ENCODE assay signal across 8 cellular contexts in genomic region chr15:90716317-90716975, GRCh38. TPM values are rescaled to one million over a fixed set of nuclear protein-coding genes. Genes with fewer than 3 reads are reported as not detected.
DNase-seq lines count a peak whose midpoint lies in the region; ATAC-seq lines count a peak whose summit lies in the region.

No MANE protein-coding gene starts in this region.

- H3K4me1 Mint-ChIP-seq in naive thymus-derived CD4-positive, alpha-beta T cell = peaks cover 23 to 40% (median 35%) of the 10 kb centered on the region in 7 donors

- ATAC-seq in naive thymus-derived CD4-positive, alpha-beta T cell = no peak
- no peak for ATAC-seq in HG02678 (IDR thresholded peaks at IDR 0.05; ENCODE audit: unreplicated experiment)
- ATAC-seq in GM19035 (IDR thresholded peaks at IDR 0.05; ENCODE audit: unreplicated experiment) = no peak
- ATAC-seq in GM21447 (IDR thresholded peaks at IDR 0.05; ENCODE audit: unreplicated experiment) = no peak

- H3K4me1 ChIP-seq in effector memory CD4-positive, alpha-beta T cell (ENCODE audit: control insufficient read depth, insufficient read depth, low read length, poor library complexity, severe bottlenecking) = peaks cover 14% of the 10 kb centered on the region
- peaks cover 5 to 9% of the 10 kb centered on the region in 2 donors for H3K4me1 ChIP-seq in naive thymus-derived CD4-positive, alpha-beta T cell (ENCODE audit: control insufficient read depth in 2 of 2, insufficient read depth in 2 of 2, low read length in 2 of 2)

- intact Hi-C loops in naive thymus-derived CD4-positive, alpha-beta T cell (cut with micrococcal nuclease) = loop anchor here (2.0 to 5.0 kb wide), 9 partner anchors 30 to 614 kb away; partner anchors contain the start of gene IDH2 (in 1 of the 2)

- H3K4me3 Mint-ChIP-seq in naive thymus-derived CD4-positive, alpha-beta T cell = peak overlapping the region; percentile 92 to 98 (median 95)

- DNase-seq in DMS53 (lab: John Stamatoyannopoulos, UW) (peak; percentile 23), DMS53 treated with DMSO at 0.1 percent for 48 hours (lab: John Stamatoyannopoulos, UW; ENCODE audit: unreplicated experiment) (no peak), OCI-M1 (lab: John Stamatoyannopoulos, UW) (peak; percentile 62)
- no peak for DNase-seq in effector memory CD4-positive, alpha-beta T cell
- DNase-seq in naive thymus-derived CD4-positive, alpha-beta T cell = no peak

- CTCF ChIA-PET in naive thymus-derived CD4-positive, alpha-beta T cell (lab: Charles Lee) = interaction anchor here (0.7 to 1.7 kb wide), 4 partner anchors 66 to 218 kb away, joined by 3 to 5 read pairs (median 4); partner anchors contain the start of gene UNC45A

- peak overlapping the region; percentile 81 to 97 (median 95) for H3K27ac Mint-ChIP-seq in naive thymus-derived CD4-positive, alpha-beta T cell

- no peaks in the 10 kb centered on the region for H3K9me3 ChIP-seq in effector memory CD4-positive, alpha-beta T cell (ENCODE audit: control insufficient read depth, low read length)
- H3K9me3 ChIP-seq in naive thymus-derived CD4-positive, alpha-beta T cell (ENCODE audit: control insufficient read depth in 2 of 3, low read length in 3 of 3) = no peaks in the 10 kb centered on the region

- no peaks in the 10 kb centered on the region for H3K27me3 ChIP-seq in effector memory CD4-positive, alpha-beta T cell (replicated peaks; ENCODE audit: control insufficient read depth, insufficient read depth, low read length, poor library complexity, severe bottlenecking)
- H3K27me3 ChIP-seq in naive thymus-derived CD4-positive, alpha-beta T cell (ENCODE audit: control insufficient read depth in 2 of 2, insufficient read depth in 2 of 2, low read length in 2 of 2) = no peaks in the 10 kb centered on the region

- H3K27me3 Mint-ChIP-seq in naive thymus-derived CD4-positive, alpha-beta T cell = no peaks in the 10 kb centered on the region

- no peaks in the 10 kb centered on the region for H3K9me3 Mint-ChIP-seq in naive thymus-derived CD4-positive, alpha-beta T cell

- peak overlapping the region; percentile 88 for H3K4me3 ChIP-seq in effector memory CD4-positive, alpha-beta T cell (ENCODE audit: insufficient read depth, low read depth, low read length, poor library complexity, severe bottlenecking)
- H3K4me3 ChIP-seq in naive thymus-derived CD4-positive, alpha-beta T cell (ENCODE audit: low read length) = peak overlapping the region; percentile 75

- H3K27ac ChIP-seq in effector memory CD4-positive, alpha-beta T cell (ENCODE audit: insufficient read depth, low read length, poor library complexity, severe bottlenecking) = peak overlapping the region; percentile 73
- H3K27ac ChIP-seq in naive thymus-derived CD4-positive, alpha-beta T cell (ENCODE audit: low read depth, low read length) = peak overlapping the region; percentile 85

- H3K36me3 ChIP-seq in effector memory CD4-positive, alpha-beta T cell (ENCODE audit: control insufficient read depth, insufficient read depth, low read length) = no peaks in the 10 kb centered on the region
- H3K36me3 ChIP-seq in naive thymus-derived CD4-positive, alpha-beta T cell (ENCODE audit: control insufficient read depth in 2 of 3, insufficient read depth in 3 of 3, low read length in 3 of 3) = peaks cover 0 to 3% (median 0%) of the 10 kb centered on the region in 3 experiments

- H3K36me3 Mint-ChIP-seq in naive thymus-derived CD4-positive, alpha-beta T cell = peaks cover 0 to 14% (median 5%) of the 10 kb centered on the region in 5 donors

- POLR2A ChIA-PET in naive thymus-derived CD4-positive, alpha-beta T cell (lab: Charles Lee) = interaction anchor here (0.5 to 2.0 kb wide), 15 partner anchors 16 to 305 kb away, joined by 3 to 13 read pairs (median 4); partner anchors contain the start of genes HDDC3, MAN2A2 and UNC45A

RNA-seq across cellular contexts. Expression of gene BLM, which starts 0.7 kb away (rescaled TPM):
- total RNA-seq in naive thymus-derived CD4-positive, alpha-beta T cell = 10 to 100 TPM in 1 of 5 experiments, 1 to 10 TPM in 4; 3.5 to 53.1 (median 6.6) TPM
- polyA plus RNA-seq in naive thymus-derived CD4-positive, alpha-beta T cell = 1 to 10 TPM; 2.8 to 4.4 TPM

Comparison
In these comparisons a context has a peak if more than half of its experiments do, and no peak if none do; other contexts are left out.
1. DNase-seq: peak in DMS53 (single experiment) and OCI-M1 (single experiment); none in DMS53 treated with DMSO at 0.1 percent for 48 hours (single experiment), effector memory CD4-positive, alpha-beta T cell (0 of 3) and naive thymus-derived CD4-positive, alpha-beta T cell (0 of 9).